8 cellular contexts compared by ENCODE assay signal in genomic region chr17:56715613-56716357, GRCh38.
DNase-seq lines count a peak whose midpoint lies in the region; ATAC-seq and TF ChIP-seq lines count a peak whose summit lies in the region.

No MANE protein-coding gene starts in this region.

- H3K23ac ChIP-seq in IMR-90 (ENCODE audit: low read depth, low read length) = 0 out of 2 replicates have a peak overlapping the region, but pooled peaks have one; percentile 47

- dilution Hi-C loops in IMR-90 (cut with HindIII; ENCODE audit: low sequenced_read_pairs, unreplicated experiment) = no loop called here

- DNase-seq in DMS153 treated with DMSO at 0.1 percent for 48 hours (lab: John Stamatoyannopoulos, UW; ENCODE audit: unreplicated experiment) (peak; percentile 63), IMR-90 (peak; percentile 82), erythroblast (lab: John Stamatoyannopoulos, UW) (peak; percentile 61 to 80)
- peak; percentile 75 for DNase-seq in activated CD8-positive, alpha-beta memory T cell treated with anti-CD3 and anti-CD28 coated beads, Interleukin-2, amount 50 U/mL, for 4 hours
- DNase-seq in naive thymus-derived CD8-positive, alpha-beta T cell = peak; percentile 58 to 89 (median 72)

- peaks cover 0 to 3% (median 2%) of the 10 kb centered on the region in 5 donors for H3K27me3 Mint-ChIP-seq in naive thymus-derived CD8-positive, alpha-beta T cell
- peaks cover 6% of the 10 kb centered on the region for H3K27me3 Mint-ChIP-seq in stimulated activated memory B cell treated with anti-CD40 and anti-IgM and Interleukin-4, amounts not matched to agents 10 μg/mL and 1 μg/mL and 100 μg/mL, for 72 hours

- no peak overlapping the region for H3K56ac ChIP-seq in IMR-90 (ENCODE audit: extremely low read depth, insufficient read depth, low read length)

- peak; percentile 97 for TF ChIP-seq RAD21 in IMR-90 (IDR thresholded peaks at IDR 0.05; ENCODE audit: low read length)

- TF ChIP-seq CTCF in IMR-90 (conservative IDR thresholded peaks at IDR 0.05; ENCODE audit: low read depth, low read length) (peak; percentile 90), OCI-LY3 (IDR thresholded peaks at IDR 0.05; ENCODE audit: low read depth, low read length) (peak; percentile 83)

- no peak overlapping the region for H3K4me3 ChIP-seq in IMR-90 (ENCODE audit: insufficient read depth, low read depth, low read length)
- no peak overlapping the region for H3K4me3 ChIP-seq in OCI-LY3 (ENCODE audit: low read length)

- no peaks in the 10 kb centered on the region for H3K36me3 Mint-ChIP-seq in naive thymus-derived CD8-positive, alpha-beta T cell
- H3K36me3 Mint-ChIP-seq in stimulated activated memory B cell treated with anti-CD40 and anti-IgM and Interleukin-4, amounts not matched to agents 10 μg/mL and 1 μg/mL and 100 μg/mL, for 72 hours = no peaks in the 10 kb centered on the region

- H3K4ac ChIP-seq in IMR-90 (ENCODE audit: low read depth, low read length) = peak overlapping the region; percentile 43; the same call in 1 of the 2 replicates

- H3K36me3 ChIP-seq in IMR-90 (ENCODE audit: control insufficient read depth, insufficient read depth, low read length) (no peaks in the 10 kb centered on the region), OCI-LY3 (replicated peaks; ENCODE audit: low read depth, low read length) (no peaks in the 10 kb centered on the region)

- CTCF ChIA-PET in IMR-90 (lab: Yijun Ruan, JAX) = interaction anchor here (0.5 to 4.0 kb wide), 25 partner anchors 9 to 1106 kb away, joined by 3 to 30 read pairs (median 4); partner anchors contain the start of gene NOG

- H3K4me1 Mint-ChIP-seq in naive thymus-derived CD8-positive, alpha-beta T cell = peaks cover 0 to 2% (median 0%) of the 10 kb centered on the region in 4 donors
- peaks cover 6% of the 10 kb centered on the region for H3K4me1 Mint-ChIP-seq in stimulated activated memory B cell treated with anti-CD40 and anti-IgM and Interleukin-4, amounts not matched to agents 10 μg/mL and 1 μg/mL and 100 μg/mL, for 72 hours

- 0 out of 2 replicates have a peak overlapping the region, but pooled peaks have one; percentile 35 for H3K18ac ChIP-seq in IMR-90 (ENCODE audit: low read depth, low read length)

- peak overlapping the region; percentile 74; the same call in 1 of the 2 replicates for H2BK20ac ChIP-seq in IMR-90 (ENCODE audit: low read depth, low read length)

- H3K9me3 ChIP-seq in IMR-90 (ENCODE audit: control insufficient read depth, insufficient read depth, low read length) (no peaks in the 10 kb centered on the region), OCI-LY3 (ENCODE audit: insufficient read depth, low read length) (no peaks in the 10 kb centered on the region)

- peak; percentile 92 for ATAC-seq in GM21576 (IDR thresholded peaks at IDR 0.05; ENCODE audit: unreplicated experiment)
- ATAC-seq in IMR-90 (ENCODE audit: low read depth) = peak; percentile 98
- peak; percentile 88 to 98 for ATAC-seq in naive thymus-derived CD8-positive, alpha-beta T cell
- ATAC-seq in stimulated activated memory B cell treated with anti-CD40 and anti-IgM and Interleukin-4, amounts not matched to agents 10 μg/mL and 1 μg/mL and 100 μg/mL, for 72 hours = peak; percentile 90

- H3K27me3 ChIP-seq in IMR-90 (ENCODE audit: control insufficient read depth, insufficient read depth, low read length) (no peaks in the 10 kb centered on the region; the same call in 1 of the 2 replicates), OCI-LY3 (ENCODE audit: low read depth, low read length) (peaks cover 1% of the 10 kb centered on the region; the same call in 1 of the 2 replicates)

- no peak overlapping the region for H3K9ac ChIP-seq in IMR-90 (ENCODE audit: low read depth, low read length)
- H3K9ac ChIP-seq in OCI-LY3 (ENCODE audit: low read length) = no peak overlapping the region

- H2AK5ac ChIP-seq in IMR-90 (ENCODE audit: low read depth, low read length) = no peak overlapping the region

- 0% methylated on average over 3 of the region's 8 CpGs; no CpG with 5 or more reads in 1 of the 2 experiments for WGBS in IMR-90 (ENCODE audit: extremely low coverage in 2 of 2, insufficient read length in 1 of 2), 2 experiments

- peak overlapping the region; percentile 64; the same call in 1 of the 2 replicates for H2BK120ac ChIP-seq in IMR-90 (ENCODE audit: low read depth, low read length)

- H4K20me1 ChIP-seq in IMR-90 (ENCODE audit: insufficient read depth, low read length) (no peaks in the 10 kb centered on the region), OCI-LY3 (ENCODE audit: insufficient read depth, low read length) (no peaks in the 10 kb centered on the region)

- no peaks in the 10 kb centered on the region for H3K79me2 ChIP-seq in OCI-LY3 (ENCODE audit: low read length)

- peak overlapping the region; percentile 62 for H2AFZ ChIP-seq in IMR-90 (replicated peaks; ENCODE audit: low read length, poor library complexity)
- H2AFZ ChIP-seq in OCI-LY3 (ENCODE audit: low read depth, low read length) = peak overlapping the region; percentile 51; the same call in 1 of the 2 replicates

- POLR2A ChIA-PET in IMR-90 (lab: Charles Lee; ENCODE audit: unreplicated experiment) = interaction anchor here (0.5 kb wide), 1 partner anchor 306 kb away, joined by 4 read pairs; no protein-coding TSS in a partner anchor
- POLR2A ChIA-PET in naive thymus-derived CD8-positive, alpha-beta T cell (lab: Charles Lee) = interaction anchor here (0.9 to 2.2 kb wide), 6 partner anchors 9 to 123 kb away, joined by 3 to 15 read pairs (median 8); partner anchors contain the start of gene NOG

- H3K4me3 Mint-ChIP-seq in naive thymus-derived CD8-positive, alpha-beta T cell = no peak overlapping the region
- no peak overlapping the region for H3K4me3 Mint-ChIP-seq in stimulated activated memory B cell treated with anti-CD40 and anti-IgM and Interleukin-4, amounts not matched to agents 10 μg/mL and 1 μg/mL and 100 μg/mL, for 72 hours

- H3K4me1 ChIP-seq in IMR-90 (ENCODE audit: control insufficient read depth, insufficient read depth, low read length) (peaks cover 6% of the 10 kb centered on the region), OCI-LY3 (ENCODE audit: low read length) (peaks cover 5% of the 10 kb centered on the region)

- no peak; the same call in 1 of the 2 replicates for TF ChIP-seq POLR2A in IMR-90 (IDR thresholded peaks at IDR 0.05; ENCODE audit: low read depth, low read length)
- TF ChIP-seq POLR2A in erythroblast (IDR thresholded peaks at IDR 0.05; ENCODE audit: low read length) = no peak

- no peak overlapping the region for H4K5ac ChIP-seq in IMR-90 (ENCODE audit: low read depth, low read length)

- H2BK5ac ChIP-seq in IMR-90 (ENCODE audit: low read depth, low read length, poor library complexity, severe bottlenecking) = no peak overlapping the region

- H3K4me2 ChIP-seq in IMR-90 (ENCODE audit: low read depth, low read length) (no peak overlapping the region), OCI-LY3 (ENCODE audit: low read length) (peak overlapping the region; percentile 41)

- H3K27ac Mint-ChIP-seq in naive thymus-derived CD8-positive, alpha-beta T cell = peak overlapping the region in 1 of 10 donors; percentile 30
- no peak overlapping the region for H3K27ac Mint-ChIP-seq in stimulated activated memory B cell treated with anti-CD40 and anti-IgM and Interleukin-4, amounts not matched to agents 10 μg/mL and 1 μg/mL and 100 μg/mL, for 72 hours

- in situ Hi-C loops in IMR-90 (cut with MboI; ENCODE audit: low sequenced_read_pairs) = loop anchor here (10.0 kb wide), 2 partner anchors 591 to 871 kb away; no protein-coding TSS in a partner anchor

- H3K14ac ChIP-seq in IMR-90 (replicated peaks; ENCODE audit: low read depth, low read length) = no peak overlapping the region

- no peak overlapping the region; the same call in 2 of the 3 replicates for H2BK15ac ChIP-seq in IMR-90 (ENCODE audit: low read depth, low read length)

- no peaks in the 10 kb centered on the region for H3K9me3 Mint-ChIP-seq in naive thymus-derived CD8-positive, alpha-beta T cell
- peaks cover 3% of the 10 kb centered on the region for H3K9me3 Mint-ChIP-seq in stimulated activated memory B cell treated with anti-CD40 and anti-IgM and Interleukin-4, amounts not matched to agents 10 μg/mL and 1 μg/mL and 100 μg/mL, for 72 hours

- no TSS peak for BruUV-seq in IMR-90 (replicated peaks; lab: Mats Ljungman, UMichigan)

- H4K8ac ChIP-seq in IMR-90 (ENCODE audit: low read depth in 2 of 2, low read length in 2 of 2) = no peak overlapping the region

- H2AK9ac ChIP-seq in IMR-90 (replicated peaks; ENCODE audit: low read depth, low read length, poor library complexity) = no peak overlapping the region

- no peaks in the 10 kb centered on the region; the same call in 1 of the 2 replicates for H3K9me1 ChIP-seq in IMR-90 (ENCODE audit: insufficient read depth, low read length)

- H3K27ac ChIP-seq in IMR-90 (ENCODE audit: insufficient read depth, low read length) (no peak overlapping the region), OCI-LY3 (ENCODE audit: low read length) (no peak overlapping the region)

- H4K91ac ChIP-seq in IMR-90 (ENCODE audit: insufficient read depth, low read depth, low read length) = no peak overlapping the region

- intact Hi-C loops in IMR-90 (cut with micrococcal nuclease) = loop anchor here (1.0 to 10.0 kb wide), 8 partner anchors 36 to 870 kb away; no protein-coding TSS in a partner anchor

- no peaks in the 10 kb centered on the region for H3K79me1 ChIP-seq in IMR-90 (ENCODE audit: low read depth in 1 of 2, low read length in 2 of 2)

TF ChIP-seq in IMR-90, 13 proteins besides CTCF, POLR2A, EP300 and RAD21:
- TF ChIP-seq MAZ (IDR thresholded peaks at IDR 0.05; ENCODE audit: borderline replicate concordance, low read depth, low read length) = no peak
- peak; percentile 98 for TF ChIP-seq SMC3 (IDR thresholded peaks at IDR 0.05; ENCODE audit: low read depth, low read length)
- TF ChIP-seq MAFK (IDR thresholded peaks at IDR 0.05; ENCODE audit: low read depth, low read length) = 0 out of 2 replicates have a peak, but pooled peaks have one; percentile 1
- no peak for TF ChIP-seq BHLHE40 (IDR thresholded peaks at IDR 0.05; ENCODE audit: low read depth, low read length)
